ENCODE assay signal across 27 cellular contexts in the genomic region with DNA sequence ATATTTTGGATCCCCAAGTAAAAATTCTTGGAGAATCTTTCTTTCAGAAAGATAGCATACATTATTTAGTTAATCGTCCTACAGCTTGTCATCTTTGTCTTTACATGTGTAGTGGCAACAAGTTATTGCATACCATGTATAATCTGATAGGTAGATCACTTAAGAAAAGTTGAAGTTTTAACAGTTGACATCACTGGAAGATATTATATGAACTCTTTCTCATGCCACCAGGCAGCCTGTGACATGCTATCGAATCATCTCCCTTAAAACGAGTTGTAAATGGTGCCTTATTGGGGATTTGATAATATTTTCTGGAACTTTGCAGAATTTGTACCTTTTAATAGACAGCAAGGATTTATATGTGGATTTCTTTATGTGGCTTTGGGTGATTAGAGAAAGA. TPM values are rescaled to one million over a fixed set of nuclear protein-coding genes. Genes with fewer than 3 reads are reported as not detected.
DNase-seq lines count a peak whose midpoint lies in the region; ATAC-seq and TF ChIP-seq lines count a peak whose summit lies in the region.
"Had no signal": no experiment of that assay in that cellular context is flagged by ENCODE, and none has a peak within 500 bp of the region (broad histone marks: within the 10 kb centered on the region; RNA-seq: fewer than 3 reads in every experiment).

No MANE protein-coding gene starts in this region.

- H3K9ac ChIP-seq in mammary epithelial cell (ENCODE audit: insufficient read depth, low read length) (no peak overlapping the region), skeletal muscle satellite cell (ENCODE audit: low read depth, low read length) (no peak overlapping the region)

- dilution Hi-C loops in mammary epithelial cell (cut with HindIII; ENCODE audit: low sequenced_read_pairs): no loop called here

- H3K27me3 ChIP-seq in breast epithelium (no peaks in the 10 kb centered on the region), mammary epithelial cell (ENCODE audit: insufficient read depth, low read length) (no peaks in the 10 kb centered on the region), skeletal muscle satellite cell (ENCODE audit: control insufficient read depth, insufficient read depth, low read length) (no peaks in the 10 kb centered on the region)
- H3K27me3 ChIP-seq: dorsolateral prefrontal cortex, testis, vagina had no signal

- peaks cover 97% of the 10 kb centered on the region for H3K79me2 ChIP-seq in mammary epithelial cell (ENCODE audit: insufficient read depth, low read length)

- no peak for TF ChIP-seq POLR2A in breast epithelium (IDR thresholded peaks at IDR 0.05)

- H3K36me3 Mint-ChIP-seq in MCF 10A (ENCODE audit: insufficient read depth, unreplicated experiment): peaks cover 34% of the 10 kb centered on the region

- POLR2A ChIA-PET in MCF 10A (lab: Yijun Ruan, JAX): interaction anchor here (0.7 to 5.5 kb wide), 3 partner anchors 8 to 421 kb away, joined by 3 to 63 read pairs (median 3); partner anchors contain the start of gene U2SURP

- TF ChIP-seq CTCF in MCF 10A (IDR thresholded peaks at IDR 0.05; ENCODE audit: unreplicated experiment) (no peak), breast epithelium (IDR thresholded peaks at IDR 0.05) (no peak), mammary epithelial cell (conservative IDR thresholded peaks at IDR 0.05 in 1 of 2, IDR thresholded peaks at IDR 0.05 in 1 of 2; ENCODE audit: extremely low read depth in 1 of 2, insufficient read depth in 1 of 2, low read depth in 1 of 2, low read length in 2 of 2) (no peak)

- H3K4me3 ChIP-seq in breast epithelium (no peak overlapping the region), mammary epithelial cell (replicated peaks in 1 of 3; ENCODE audit: insufficient read depth in 1 of 3, low read depth in 2 of 3, low read length in 3 of 3) (no peak overlapping the region), skeletal muscle satellite cell (ENCODE audit: low read length) (no peak overlapping the region)
- H3K4me3 ChIP-seq: dorsolateral prefrontal cortex, PC-9, prostate gland, testis, vagina had no signal

- H3K4me2 ChIP-seq in mammary epithelial cell (ENCODE audit: insufficient read depth, low read depth, low read length) (no peak overlapping the region), skeletal muscle satellite cell (ENCODE audit: low read length) (peak overlapping the region; percentile 11)
- H3K4me2 ChIP-seq: PC-9 had no signal

- no peaks in the 10 kb centered on the region for H3K9me3 ChIP-seq in breast epithelium
- no peaks in the 10 kb centered on the region for H3K9me3 ChIP-seq in mammary epithelial cell (replicated peaks; ENCODE audit: insufficient read depth, low read length)
- no peaks in the 10 kb centered on the region for H3K9me3 ChIP-seq in skeletal muscle satellite cell (replicated peaks; ENCODE audit: low read length)
- H3K9me3 ChIP-seq: prostate gland, testis, vagina had no signal

- in situ Hi-C loops in mammary epithelial cell (cut with MboI; ENCODE audit: low sequenced_read_pairs in 2 of 2): no loop called here

- CTCF ChIA-PET in MCF 10A (lab: Yijun Ruan, JAX): interaction anchor here (0.6 to 0.7 kb wide), 2 partner anchors 122 to 178 kb away, joined by 3 to 4 read pairs; no protein-coding TSS in a partner anchor
- CTCF ChIA-PET in mammary epithelial cell (lab: Charles Lee; ENCODE audit: low non-redundant PET): no interaction called here

- no peak overlapping the region for H3K27ac ChIP-seq in breast epithelium
- no peak overlapping the region for H3K27ac ChIP-seq in mammary epithelial cell (ENCODE audit: insufficient read depth, low read depth, low read length)
- H3K27ac ChIP-seq: dorsolateral prefrontal cortex, PC-9, prostate gland, testis, vagina had no signal

- H3K4me1 ChIP-seq in breast epithelium (no peaks in the 10 kb centered on the region), mammary epithelial cell (ENCODE audit: insufficient read depth, low read length) (peaks cover 13% of the 10 kb centered on the region), skeletal muscle satellite cell (ENCODE audit: control insufficient read depth, insufficient read depth, low read length) (peaks cover 11% of the 10 kb centered on the region)
- H3K4me1 ChIP-seq: prostate gland, testis had no signal

- H2AFZ ChIP-seq in mammary epithelial cell (ENCODE audit: low read depth, low read length): no peak overlapping the region
- H2AFZ ChIP-seq: PC-9 had no signal

- BruUV-seq in MCF 10A (replicated peaks; lab: Mats Ljungman, UMichigan) (no TSS peak), mammary epithelial cell (replicated peaks; lab: Mats Ljungman, UMichigan) (no TSS peak)

- 51% methylated on average over 3 of the region's 3 CpGs for WGBS in mammary epithelial cell (ENCODE audit: low coverage, missing lambda C conversion rate)

- H3K9me3 Mint-ChIP-seq in MCF 10A (ENCODE audit: unreplicated experiment): no peaks in the 10 kb centered on the region
- H3K9me3 Mint-ChIP-seq: T-cell had no signal

- H3K4me1 Mint-ChIP-seq in MCF 10A (ENCODE audit: insufficient read depth, unreplicated experiment): peaks cover 37% of the 10 kb centered on the region

- no peak for DNase-seq in MCF 10A (ENCODE audit: unreplicated experiment)
- no peak for DNase-seq in breast epithelium (ENCODE audit: low spot score in 2 of 2)
- peak; percentile 18 for DNase-seq in M059J (ENCODE audit: low read depth)
- DNase-seq in mammary epithelial cell: peak; percentile 16
- no peak for DNase-seq in NCI-H2081 treated with DMSO at 0.1 percent for 48 hours (lab: John Stamatoyannopoulos, UW)
- no peak for DNase-seq in A172 (ENCODE audit: low spot score)
- DNase-seq: activated CD4-positive, alpha-beta T cell treated with anti-CD3 and anti-CD28 coated beads for 48 hours; activated CD8-positive, alpha-beta memory T cell treated with anti-CD3 and anti-CD28 coated beads, Interleukin-2, amount 50 U/mL, for 48 hours; C1 segment of cervical spinal cord; caudate nucleus; dorsolateral prefrontal cortex; foreskin melanocyte; H7; hippocampal formation; NCI-H146; NCI-H82; PC-9; SIG-M5; stimulated activated CD4-positive, alpha-beta T cell treated with anti-CD3 and anti-CD28 coated beads, Interleukin-1b, Interleukin-23, amount 100 ng/mL, for 48 hours; T-cell; testis had no signal

- ATAC-seq in GM21381 (IDR thresholded peaks at IDR 0.05; ENCODE audit: unreplicated experiment): no peak
- ATAC-seq: T-cell had no signal

- no peak overlapping the region for H3K4me3 Mint-ChIP-seq in MCF 10A (ENCODE audit: unreplicated experiment)
- H3K4me3 Mint-ChIP-seq: T-cell had no signal

- H3K36me3 ChIP-seq in breast epithelium (no peaks in the 10 kb centered on the region), mammary epithelial cell (ENCODE audit: insufficient read depth, low read length) (peaks cover 10% of the 10 kb centered on the region), skeletal muscle satellite cell (ENCODE audit: insufficient read depth, low read length) (peaks cover 3% of the 10 kb centered on the region)
- H3K36me3 ChIP-seq: prostate gland, vagina had no signal

- no peaks in the 10 kb centered on the region for H3K27me3 Mint-ChIP-seq in MCF 10A (ENCODE audit: insufficient read depth, unreplicated experiment)
- H3K27me3 Mint-ChIP-seq: T-cell had no signal

- H4K20me1 ChIP-seq in mammary epithelial cell (ENCODE audit: insufficient read depth, low read length): peaks cover 11% of the 10 kb centered on the region

- H3K27ac Mint-ChIP-seq in MCF 10A (ENCODE audit: low read depth, unreplicated experiment): peak overlapping the region; percentile 12
- H3K27ac Mint-ChIP-seq: T-cell had no signal

- intact Hi-C loops in MCF 10A (cut with micrococcal nuclease): no loop called here
- intact Hi-C loops in breast epithelium (cut with DNase I; ENCODE audit: low total_unique reads): no loop called here
- intact Hi-C loops in mammary epithelial cell (cut with micrococcal nuclease): no loop called here

RNA-seq across cellular contexts. Expression of gene U2SURP, which starts 8.7 kb away (rescaled TPM):
- total RNA-seq in MCF 10A (2022) (131 and 146 TPM in 2 replicates), breast epithelium (100 to 1,000 TPM in 1 of 3 donors, 10 to 100 TPM in 2; 79.8 to 122 (median 96.4) TPM), mammary epithelial cell (100 to 1,000 TPM in 1 of 2 donors, 10 to 100 TPM in 1; 76.7 to 122 TPM)
- total RNA-seq in M059J (2014; rRNA removed; shearing (Covaris generic)): 73.5 and 83.3 TPM in 2 replicates
- 36.1 TPM for polyA plus RNA-seq in mammary epithelial cell
- polyA minus RNA-seq in mammary epithelial cell: 17.1 TPM
- 72.7 and 85.2 TPM in 2 replicates for total RNA-seq in skeletal muscle satellite cell (2012; rRNA removed)
- 111 and 165 TPM in 2 replicates for total RNA-seq in A172 (2014; rRNA removed; shearing (Covaris generic))

RNA-seq across cellular contexts. Expression of gene PAQR9, which starts 46.5 kb away (rescaled TPM):
- total RNA-seq in MCF 10A (2022) (not detected in 2 replicates), breast epithelium (not detected), mammary epithelial cell (not detected)
- total RNA-seq in M059J (2014; rRNA removed; shearing (Covaris generic)): 0.12 and 0.59 TPM in 2 replicates
- 0.05 TPM for polyA plus RNA-seq in mammary epithelial cell
- 0.41 TPM for polyA minus RNA-seq in mammary epithelial cell
- total RNA-seq in skeletal muscle satellite cell (2012; rRNA removed): 0.22 TPM in 1 of 2 replicates, not detected in the other
- total RNA-seq in A172 (2014; rRNA removed; shearing (Covaris generic)): 0.07 TPM in 1 of 2 replicates, not detected in the other
- total RNA-seq: lower leg skin, PC-9, T-cell, vagina had no signal
- polyA plus RNA-seq: AG04450 had no signal

Comparison
In these comparisons a context has a peak if more than half of its experiments do, and no peak if none do; other contexts are left out.
1. DNase-seq: peak in M059J (single experiment) and mammary epithelial cell (single experiment); none in MCF 10A (single experiment), breast epithelium (0 of 2), NCI-H2081 treated with DMSO at 0.1 percent for 48 hours (single experiment) and A172 (single experiment).